11 cellular contexts compared by ENCODE assay signal in the genomic region with DNA sequence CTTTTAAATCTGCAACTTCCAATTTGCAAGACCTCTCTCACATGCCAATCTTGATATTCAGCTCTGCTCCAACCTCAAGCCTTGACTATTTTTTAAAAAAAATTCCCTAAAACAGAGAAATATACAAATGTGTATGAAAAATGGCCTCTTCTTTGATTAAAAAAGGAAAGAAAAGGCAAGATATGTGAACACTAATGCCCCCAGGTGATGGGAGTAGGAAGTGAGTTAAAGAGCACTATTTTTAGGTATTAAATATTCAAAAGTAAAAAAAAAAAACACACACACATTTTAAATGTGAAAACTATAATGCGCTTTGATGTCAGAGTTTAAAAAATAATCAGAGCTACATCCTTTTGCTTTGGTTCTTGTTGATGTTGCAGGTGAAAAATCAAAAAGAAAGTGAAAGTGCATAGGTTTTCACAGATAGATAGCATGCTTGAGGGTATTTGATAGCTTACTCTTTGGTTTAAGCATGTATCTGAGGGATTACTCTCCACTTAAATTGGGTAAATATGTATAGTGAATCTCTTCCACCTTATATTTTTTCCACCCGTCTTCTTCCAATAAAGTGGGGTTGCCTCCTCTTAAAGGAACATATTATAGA.
DNase-seq lines count a peak whose midpoint lies in the region; ATAC-seq and TF ChIP-seq lines count a peak whose summit lies in the region.
"Had no signal": no experiment of that assay in that cellular context is flagged by ENCODE, and none has a peak within 500 bp of the region (broad histone marks: within the 10 kb centered on the region; RNA-seq: fewer than 3 reads in every experiment).

No MANE protein-coding gene starts in this region.

- peaks cover 2% of the 10 kb centered on the region for H3K36me3 Mint-ChIP-seq in neural crest cell (ENCODE audit: low read depth)
- H3K36me3 Mint-ChIP-seq in CD14-positive monocyte, result no peaks in the 10 kb centered on the region

- H3K27ac Mint-ChIP-seq in neural crest cell (ENCODE audit: unreplicated experiment) (no peak overlapping the region), CD14-positive monocyte (no peak overlapping the region)

- H3K4me3 Mint-ChIP-seq in neural crest cell (no peak overlapping the region), CD14-positive monocyte (no peak overlapping the region)

- H3K4me1 Mint-ChIP-seq in neural crest cell (peaks cover 11% of the 10 kb centered on the region), CD14-positive monocyte (peaks cover 9% of the 10 kb centered on the region)

- TF ChIP-seq CTCF in neural crest cell (conservative IDR thresholded peaks at IDR 0.05) (peak; percentile 42), CD14-positive monocyte (IDR thresholded peaks at IDR 0.05) (no peak)

- H3K9me3 Mint-ChIP-seq in neural crest cell (peaks cover 2% of the 10 kb centered on the region), CD14-positive monocyte (no peaks in the 10 kb centered on the region)

- peak; percentile 54 for ATAC-seq in HG02884 (IDR thresholded peaks at IDR 0.05; ENCODE audit: unreplicated experiment)

- intact Hi-C loops in CD14-positive monocyte (cut with micrococcal nuclease), result no loop called here

- DNase-seq in NCI-H1105 treated with DMSO at 0.1 percent for 48 hours (lab: John Stamatoyannopoulos, UW) (peak; percentile 24), NCI-H1105 (lab: John Stamatoyannopoulos, UW) (no peak), astrocyte of the hippocampus (ENCODE audit: low read depth, low spot score) (peak; percentile 55), neural crest cell (ENCODE audit: low read depth, low spot score) (no peak), CD14-positive monocyte (ENCODE audit: low spot score) (no peak), HuH-7 (ENCODE audit: low spot score) (no peak)
- DNase-seq in activated CD8-positive, alpha-beta memory T cell treated with anti-CD3 and anti-CD28 coated beads, Interleukin-2, amount 50 U/mL, for 48 hours, result no peak
- DNase-seq: erythroblast, islet precursor cell, NCI-H510A treated with DMSO at 0.1 percent for 48 hours had no signal

- H3K27me3 Mint-ChIP-seq in neural crest cell (ENCODE audit: low read depth) (no peaks in the 10 kb centered on the region), CD14-positive monocyte (ENCODE audit: low read depth in 3 of 3) (peaks cover 0 to 3% (median 0%) of the 10 kb centered on the region in 3 donors)

Comparison
In these comparisons a context has a peak if more than half of its experiments do, and no peak if none do; other contexts are left out.
1. DNase-seq: peak in NCI-H1105 treated with DMSO at 0.1 percent for 48 hours (single experiment) and astrocyte of the hippocampus (single experiment); none in NCI-H1105 (single experiment), neural crest cell (single experiment), CD14-positive monocyte (single experiment), activated CD8-positive, alpha-beta memory T cell treated with anti-CD3 and anti-CD28 coated beads, Interleukin-2, amount 50 U/mL, for 48 hours (single experiment) and HuH-7 (single experiment).